ENCODE assay signal across 38 cellular contexts in genomic region chr6:126047648-126048047, GRCh38.
"Had no signal": no experiment of that assay in that cellular context is flagged by ENCODE, and none has a peak within 500 bp of the region (broad histone marks: within the 10 kb centered on the region; RNA-seq: fewer than 3 reads in every experiment).

No MANE protein-coding gene starts in this region.

- H3K27ac Mint-ChIP-seq: activated naive CD4-positive, alpha-beta T cell treated with anti-CD3 and anti-CD28 coated beads for 36 hours; activated naive CD4-positive, alpha-beta T cell treated with anti-CD3 and anti-CD28 coated beads, Interleukin-2, amount 10 ng/mL, durations not matched to agents 7 days and 5 days; activated naive CD4-positive, alpha-beta T cell treated with anti-CD3 and anti-CD28 coated beads, Interleukin-2, amount 50 U/mL, for 24 hours; activated naive CD4-positive, alpha-beta T cell treated with anti-CD3 and anti-CD28 coated beads, Interleukin-2, amount 50 U/mL, for 72 hours; activated naive CD8-positive, alpha-beta T cell treated with anti-CD3 and anti-CD28 coated beads for 36 hours; activated naive CD8-positive, alpha-beta T cell treated with anti-CD3 and anti-CD28 coated beads, Interleukin-2, amount 10 ng/mL, durations not matched to agents 7 days and 5 days; activated naive CD8-positive, alpha-beta T cell treated with anti-CD3 and anti-CD28 coated beads, Interleukin-2, amount 50 U/mL, for 24 hours; activated T-cell treated with anti-CD3 and anti-CD28 coated beads, Interleukin-2, amount 50 U/mL, for 24 hours; activated T-cell treated with anti-CD3 and anti-CD28 coated beads, Interleukin-2, amount 50 U/mL, for 72 hours; activated T-helper 1 cell treated with anti-CD3 and anti-CD28 coated beads, Interleukin-12 subunit alpha, Interleukin-12 subunit beta, Interleukin-2, Interleukin-4 antibody, amounts not matched to agents 30 ng/mL and 10 ng/mL and 1 ng/mL, durations not matched to agents 14 hours and 24 hours and 36 hours; activated T-helper 17 cell treated with anti-CD3 and anti-CD28 coated beads, Interleukin-2, amount 50 U/mL, for 72 hours; activated T-helper 2 cell treated with anti-CD3 and anti-CD28 coated beads, Interferon-gamma antibody, Interleukin-2, Interleukin-4, amounts not matched to agents 10 μg/mL and 5 μg/mL and 100 μg/mL, durations not matched to agents 14 hours and 24 hours and 36 hours; brain had no signal

- H3K4me1 Mint-ChIP-seq: activated naive CD4-positive, alpha-beta T cell treated with anti-CD3 and anti-CD28 coated beads, Interleukin-2, amount 10 ng/mL, durations not matched to agents 7 days and 5 days; activated naive CD4-positive, alpha-beta T cell treated with anti-CD3 and anti-CD28 coated beads, Interleukin-2, amount 50 U/mL, for 24 hours; activated naive CD8-positive, alpha-beta T cell treated with anti-CD3 and anti-CD28 coated beads for 36 hours; activated naive CD8-positive, alpha-beta T cell treated with anti-CD3 and anti-CD28 coated beads, Interleukin-2, amount 10 ng/mL, durations not matched to agents 7 days and 5 days; activated naive CD8-positive, alpha-beta T cell treated with anti-CD3 and anti-CD28 coated beads, Interleukin-2, amount 50 U/mL, for 24 hours; activated T-helper 17 cell treated with anti-CD3 and anti-CD28 coated beads, Interleukin-2, amount 50 U/mL, for 72 hours; brain; central memory CD8-positive, alpha-beta T cell had no signal

- H3K4me1 ChIP-seq: ascending aorta, breast epithelium had no signal

- H3K27me3 ChIP-seq: adrenal gland, ascending aorta, body of pancreas, brain microvascular endothelial cell, breast epithelium, cardiac muscle cell had no signal

- ATAC-seq: activated naive CD4-positive, alpha-beta T cell treated with anti-CD3 and anti-CD28 coated beads, Interleukin-2, amount 50 U/mL, for 72 hours; activated naive CD8-positive, alpha-beta T cell treated with anti-CD3 and anti-CD28 coated beads, Interleukin-2, amount 50 U/mL, for 24 hours; activated T-cell treated with anti-CD3 and anti-CD28 coated beads, Interleukin-2, amount 50 U/mL, for 4 hours; activated T-cell treated with anti-CD3 and anti-CD28 coated beads, Interleukin-2, amount 50 U/mL, for 72 hours; activated T-helper 17 cell treated with anti-CD3 and anti-CD28 coated beads, Interleukin-2, amount 50 U/mL, for 72 hours; body of pancreas had no signal

- H3K9me3 ChIP-seq: adrenal gland, ascending aorta, body of pancreas, breast epithelium had no signal

- H3K27me3 Mint-ChIP-seq: activated naive CD4-positive, alpha-beta T cell treated with anti-CD3 and anti-CD28 coated beads, Interleukin-2, amount 10 ng/mL, durations not matched to agents 7 days and 5 days; activated naive CD4-positive, alpha-beta T cell treated with anti-CD3 and anti-CD28 coated beads, Interleukin-2, amount 50 U/mL, for 24 hours; activated naive CD8-positive, alpha-beta T cell; activated naive CD8-positive, alpha-beta T cell treated with anti-CD3 and anti-CD28 coated beads for 36 hours; activated naive CD8-positive, alpha-beta T cell treated with anti-CD3 and anti-CD28 coated beads, Interleukin-2, amount 10 ng/mL, durations not matched to agents 7 days and 5 days; activated naive CD8-positive, alpha-beta T cell treated with anti-CD3 and anti-CD28 coated beads, Interleukin-2, amount 50 U/mL, for 24 hours; activated T-cell treated with anti-CD3 and anti-CD28 coated beads, Interleukin-2, amount 50 U/mL, for 24 hours; activated T-helper 17 cell treated with anti-CD3 and anti-CD28 coated beads, Interleukin-2, amount 50 U/mL, for 72 hours; brain; central memory CD8-positive, alpha-beta T cell had no signal

- H3K36me3 ChIP-seq: adrenal gland, breast epithelium, cardiac muscle cell had no signal

- DNase-seq: activated effector memory CD4-positive, alpha-beta T cell treated with anti-CD3 and anti-CD28 coated beads, Interleukin-2, amount 50 U/mL, for 16 hours; activated effector memory CD4-positive, alpha-beta T cell treated with Interleukin-2 at 50 U/mL for 16 hours; activated gamma-delta T cell; activated gamma-delta T cell treated with Interleukin-2 at 50 U/mL for 16 hours; activated naive CD4-positive, alpha-beta T cell; activated naive CD4-positive, alpha-beta T cell treated with anti-CD3 and anti-CD28 coated beads for 36 hours; activated naive CD4-positive, alpha-beta T cell treated with anti-CD3 and anti-CD28 coated beads, Interleukin-2, amount 10 ng/mL, durations not matched to agents 7 days and 5 days; activated naive CD4-positive, alpha-beta T cell treated with anti-CD3 and anti-CD28 coated beads, Interleukin-2, amount 50 U/mL, for 16 hours; activated naive CD4-positive, alpha-beta T cell treated with Interleukin-2 at 50 U/mL for 16 hours; activated naive CD8-positive, alpha-beta T cell treated with anti-CD3 and anti-CD28 coated beads for 36 hours; activated naive CD8-positive, alpha-beta T cell treated with anti-CD3 and anti-CD28 coated beads, Interleukin-2, amount 10 ng/mL, durations not matched to agents 7 days and 5 days; activated naive CD8-positive, alpha-beta T cell treated with anti-CD3 and anti-CD28 coated beads, Interleukin-2, amount 50 U/mL, for 24 hours; activated T-cell treated with anti-CD3 and anti-CD28 coated beads, Interleukin-2, amount 50 U/mL, for 1 hour; activated T-cell treated with anti-CD3 and anti-CD28 coated beads, Interleukin-2, amount 50 U/mL, for 24 hours; activated T-cell treated with anti-CD3 and anti-CD28 coated beads, Interleukin-2, amount 50 U/mL, for 4 hours; activated T-cell treated with anti-CD3 and anti-CD28 coated beads, Interleukin-2, amount 50 U/mL, for 48 hours; activated T-cell treated with anti-CD3 and anti-CD28 coated beads, Interleukin-2, amount 50 U/mL, for 72 hours; adrenal gland; amniotic stem cell; amygdala; anterior cingulate cortex; aorta; body of pancreas; brain microvascular endothelial cell; caudate nucleus; central memory CD4-positive, alpha-beta T cell; cerebellar nuclear complex had no signal

- H3K9me3 Mint-ChIP-seq: activated naive CD4-positive, alpha-beta T cell treated with anti-CD3 and anti-CD28 coated beads, Interleukin-2, amount 50 U/mL, for 72 hours; activated naive CD8-positive, alpha-beta T cell treated with anti-CD3 and anti-CD28 coated beads for 36 hours; activated naive CD8-positive, alpha-beta T cell treated with anti-CD3 and anti-CD28 coated beads, Interleukin-2, amount 50 U/mL, for 24 hours; activated T-helper 17 cell treated with anti-CD3 and anti-CD28 coated beads, Interleukin-2, amount 50 U/mL, for 72 hours; central memory CD8-positive, alpha-beta T cell had no signal

- H3K4me3 Mint-ChIP-seq: activated naive CD4-positive, alpha-beta T cell treated with anti-CD3 and anti-CD28 coated beads for 36 hours; activated naive CD4-positive, alpha-beta T cell treated with anti-CD3 and anti-CD28 coated beads, Interleukin-2, amount 10 ng/mL, durations not matched to agents 7 days and 5 days; activated naive CD4-positive, alpha-beta T cell treated with anti-CD3 and anti-CD28 coated beads, Interleukin-2, amount 50 U/mL, for 24 hours; activated naive CD8-positive, alpha-beta T cell; activated naive CD8-positive, alpha-beta T cell treated with anti-CD3 and anti-CD28 coated beads for 36 hours; activated naive CD8-positive, alpha-beta T cell treated with anti-CD3 and anti-CD28 coated beads, Interleukin-2, amount 10 ng/mL, durations not matched to agents 7 days and 5 days; activated naive CD8-positive, alpha-beta T cell treated with anti-CD3 and anti-CD28 coated beads, Interleukin-2, amount 50 U/mL, for 24 hours; activated T-cell treated with anti-CD3 and anti-CD28 coated beads, Interleukin-2, amount 50 U/mL, for 24 hours; activated T-cell treated with anti-CD3 and anti-CD28 coated beads, Interleukin-2, amount 50 U/mL, for 4 hours; activated T-cell treated with anti-CD3 and anti-CD28 coated beads, Interleukin-2, amount 50 U/mL, for 72 hours; activated T-helper 1 cell treated with anti-CD3 and anti-CD28 coated beads, Interleukin-12 subunit alpha, Interleukin-12 subunit beta, Interleukin-2, Interleukin-4 antibody, amounts not matched to agents 30 ng/mL and 10 ng/mL and 1 ng/mL, durations not matched to agents 14 hours and 24 hours and 36 hours; activated T-helper 17 cell treated with anti-CD3 and anti-CD28 coated beads, Interleukin-2, amount 50 U/mL, for 72 hours; brain; central memory CD8-positive, alpha-beta T cell had no signal

- H3K27ac ChIP-seq: adrenal gland, ascending aorta, body of pancreas, brain microvascular endothelial cell, breast epithelium, cardiac muscle cell had no signal

- H3K4me3 ChIP-seq: adrenal gland, ascending aorta, body of pancreas, breast epithelium, cardiac muscle cell had no signal
